In genomic region chr18:76801567-76802505, GRCh38 we compare ENCODE assay signal across 8 cellular contexts. TPM values are rescaled to one million over a fixed set of nuclear protein-coding genes. Genes with fewer than 3 reads are reported as not detected.
DNase-seq lines count a peak whose midpoint lies in the region; ATAC-seq and TF ChIP-seq lines count a peak whose summit lies in the region.

No MANE protein-coding gene starts in this region.

- peak overlapping the region; percentile 36 for H3K4me3 ChIP-seq in CD8-positive, alpha-beta T cell (ENCODE audit: low read depth, low read length)
- H3K4me3 ChIP-seq in esophagus (ENCODE audit: low read depth in 1 of 2, low read length in 2 of 2) (peak overlapping the region; percentile 13 to 23), muscle layer of colon (ENCODE audit: low read depth in 1 of 2, low read length in 2 of 2) (peak overlapping the region; percentile 11 to 41), thoracic aorta (peak overlapping the region; percentile 58)

- no peak overlapping the region for H3K27ac ChIP-seq in CD8-positive, alpha-beta T cell (ENCODE audit: low read depth, low read length)
- H3K27ac ChIP-seq in esophagus (ENCODE audit: low read depth in 2 of 2, low read length in 1 of 2) (no peak overlapping the region), muscle layer of colon (ENCODE audit: low read depth, low read length) (no peak overlapping the region), thoracic aorta (no peak overlapping the region)

- ATAC-seq in CD8-positive, alpha-beta T cell: peak; percentile 74
- ATAC-seq in HG03139 (IDR thresholded peaks at IDR 0.05; ENCODE audit: unreplicated experiment) (peak; percentile 92), thoracic aorta (ENCODE audit: insufficient number of reproducible peaks, low FRiP score, low read depth) (no peak)

- peak overlapping the region; percentile 49 for H3K4me3 Mint-ChIP-seq in CD8-positive, alpha-beta T cell

- H3K9me3 Mint-ChIP-seq in CD8-positive, alpha-beta T cell: peaks cover 4% of the 10 kb centered on the region

- H3K27me3 Mint-ChIP-seq in CD8-positive, alpha-beta T cell (ENCODE audit: low read depth): peaks cover 21% of the 10 kb centered on the region

- H3K27ac Mint-ChIP-seq in CD8-positive, alpha-beta T cell: no peak overlapping the region

- H3K36me3 Mint-ChIP-seq in CD8-positive, alpha-beta T cell: peaks cover 1% of the 10 kb centered on the region

- H3K36me3 ChIP-seq in CD8-positive, alpha-beta T cell (ENCODE audit: insufficient read depth, low read length): no peaks in the 10 kb centered on the region
- H3K36me3 ChIP-seq in esophagus (ENCODE audit: control insufficient read depth in 2 of 2, insufficient read depth in 2 of 2, low read length in 1 of 2) (no peaks in the 10 kb centered on the region), muscle layer of colon (ENCODE audit: insufficient read depth, low read length) (no peaks in the 10 kb centered on the region), thoracic aorta (no peaks in the 10 kb centered on the region)

- peak in 4 of 7 experiments; percentile 21 to 67 (median 36) for DNase-seq in CD8-positive, alpha-beta T cell
- peak; percentile 80 for DNase-seq in GM19238 (ENCODE audit: insufficient read length, low spot score)
- peak; percentile 83 for DNase-seq in NCI-H69 (lab: John Stamatoyannopoulos, UW)
- peak; percentile 81 for DNase-seq in activated CD8-positive, alpha-beta memory T cell treated with anti-CD3 and anti-CD28 coated beads, Interleukin-2, amount 50 U/mL, for 48 hours
- DNase-seq in thoracic aorta (ENCODE audit: low spot score): no peak

- TF ChIP-seq CTCF in CD8-positive, alpha-beta T cell (IDR thresholded peaks at IDR 0.05): peak; percentile 74
- peak; percentile 94 for TF ChIP-seq CTCF in thoracic aorta (IDR thresholded peaks at IDR 0.05)

- CTCF ChIA-PET in CD8-positive, alpha-beta T cell (lab: Charles Lee): interaction anchor here (0.6 to 5.3 kb wide), 33 partner anchors 11 to 566 kb away, joined by 3 to 101 read pairs (median 4); no protein-coding TSS in a partner anchor

- peaks cover 7% of the 10 kb centered on the region for H3K4me1 ChIP-seq in CD8-positive, alpha-beta T cell (ENCODE audit: insufficient read depth, low read length)
- peaks cover 2 to 5% of the 10 kb centered on the region in 2 donors for H3K4me1 ChIP-seq in esophagus (ENCODE audit: control insufficient read depth in 2 of 2, insufficient read depth in 2 of 2, low read length in 1 of 2)
- no peaks in the 10 kb centered on the region for H3K4me1 ChIP-seq in muscle layer of colon (ENCODE audit: insufficient read depth, low read length)
- peaks cover 0 to 6% of the 10 kb centered on the region in 2 donors for H3K4me1 ChIP-seq in thoracic aorta (ENCODE audit: control insufficient read depth in 1 of 2, low read depth in 2 of 2)

- POLR2A ChIA-PET in CD8-positive, alpha-beta T cell (lab: Charles Lee): interaction anchor here (0.6 to 0.7 kb wide), 2 partner anchors 160 to 266 kb away, joined by 4 read pairs; no protein-coding TSS in a partner anchor

- H3K9ac ChIP-seq in muscle layer of colon (ENCODE audit: low read length): no peak overlapping the region

- 26 to 27% methylated on average over 50 to 61 of the region's 61 CpGs for WGBS in esophagus, 2 donors

- no peaks in the 10 kb centered on the region for H3K9me3 ChIP-seq in CD8-positive, alpha-beta T cell (ENCODE audit: low read length)
- H3K9me3 ChIP-seq in esophagus (ENCODE audit: control insufficient read depth in 2 of 2, insufficient read depth in 1 of 2, low read depth in 1 of 2, low read length in 1 of 2): no peaks in the 10 kb centered on the region
- H3K9me3 ChIP-seq in muscle layer of colon (ENCODE audit: low read length): no peaks in the 10 kb centered on the region
- no peaks in the 10 kb centered on the region for H3K9me3 ChIP-seq in thoracic aorta

- peaks cover 12% of the 10 kb centered on the region for H3K4me1 Mint-ChIP-seq in CD8-positive, alpha-beta T cell (ENCODE audit: low read depth)

- intact Hi-C loops in CD8-positive, alpha-beta T cell (cut with DNase I, micrococcal nuclease): loop anchor here (2.0 to 5.0 kb wide), 8 partner anchors 45 to 850 kb away; no protein-coding TSS in a partner anchor

- no peaks in the 10 kb centered on the region for H3K27me3 ChIP-seq in CD8-positive, alpha-beta T cell (ENCODE audit: insufficient read depth, low read length)
- peaks cover 0 to 3% of the 10 kb centered on the region in 2 donors for H3K27me3 ChIP-seq in esophagus (ENCODE audit: control insufficient read depth in 1 of 2, insufficient read depth in 2 of 2, low read length in 2 of 2)
- peaks cover 0 to 6% of the 10 kb centered on the region in 2 donors for H3K27me3 ChIP-seq in muscle layer of colon (ENCODE audit: control insufficient read depth in 1 of 2, insufficient read depth in 2 of 2, low read length in 2 of 2)
- H3K27me3 ChIP-seq in thoracic aorta (replicated peaks; ENCODE audit: insufficient read depth): no peaks in the 10 kb centered on the region

RNA-seq across cellular contexts. Expression of gene ZNF236, which starts 20.5 kb away (rescaled TPM):
- 10 to 100 TPM; 24.9 to 25.4 TPM for total RNA-seq in CD8-positive, alpha-beta T cell
- polyA plus RNA-seq in esophagus: 1 to 10 TPM; 1.3 to 3.0 TPM
- 10 to 100 TPM; 14.1 to 22.5 TPM for total RNA-seq in thoracic aorta
